In the genomic region with DNA sequence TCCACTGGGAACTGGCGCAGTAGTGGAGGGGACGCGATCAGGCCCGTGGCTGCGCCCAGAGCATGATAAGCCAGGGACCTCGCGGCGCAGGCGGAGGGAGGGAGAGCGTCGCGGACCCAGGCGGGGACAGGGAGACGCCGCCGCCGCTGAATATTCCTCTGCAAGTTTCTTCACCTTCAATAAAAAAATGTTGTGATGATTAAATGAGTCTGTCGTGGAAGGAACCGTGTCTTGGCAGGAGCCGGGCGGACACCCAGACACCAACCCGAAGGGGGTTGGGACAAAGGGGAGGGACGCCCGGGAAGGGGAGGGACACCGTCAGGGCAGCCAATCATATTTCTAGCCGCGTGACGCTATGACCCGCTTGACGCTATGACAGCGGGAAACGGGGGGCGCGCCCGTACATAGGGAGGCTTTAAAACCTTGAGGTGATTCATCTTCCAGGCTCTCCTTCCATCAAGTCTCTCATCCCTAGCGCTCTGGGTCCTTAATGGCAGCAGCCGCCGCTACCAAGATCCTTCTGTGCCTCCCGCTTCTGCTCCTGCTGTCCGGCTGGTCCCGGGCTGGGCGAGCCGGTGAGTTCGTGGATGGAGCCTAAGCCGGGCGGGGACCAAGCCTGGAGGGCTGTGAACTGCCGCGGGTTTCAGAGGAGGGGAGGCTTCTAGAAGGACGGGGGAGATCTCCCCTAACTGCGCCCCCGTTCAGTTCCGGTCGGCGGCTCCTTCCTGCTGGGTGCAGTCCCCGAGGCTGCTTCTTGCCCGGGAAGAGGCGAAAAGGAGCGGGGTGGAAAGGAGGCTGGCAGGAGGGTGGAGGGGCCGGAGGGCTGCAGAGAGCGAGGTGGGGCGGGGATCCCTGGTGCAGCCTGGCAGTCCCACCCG, we compare ENCODE assay signal across 8 cellular contexts. TPM values are rescaled to one million over a fixed set of nuclear protein-coding genes. Genes with fewer than 3 reads are reported as not detected.
DNase-seq lines count a peak whose midpoint lies in the region; ATAC-seq lines count a peak whose summit lies in the region.

A gene with protein sequence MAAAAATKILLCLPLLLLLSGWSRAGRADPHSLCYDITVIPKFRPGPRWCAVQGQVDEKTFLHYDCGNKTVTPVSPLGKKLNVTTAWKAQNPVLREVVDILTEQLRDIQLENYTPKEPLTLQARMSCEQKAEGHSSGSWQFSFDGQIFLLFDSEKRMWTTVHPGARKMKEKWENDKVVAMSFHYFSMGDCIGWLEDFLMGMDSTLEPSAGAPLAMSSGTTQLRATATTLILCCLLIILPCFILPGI (plus strand): TSS at position 432 of the 878 bp plus-strand sequence. CDS start 59 bp downstream, at position 491.

- DNase-seq in GM03348 (ENCODE audit: low spot score) (peak; percentile 98), MG63 (peak; percentile 94), SK-MEL-5 (ENCODE audit: low read depth, low spot score) (peak; percentile 63), foreskin melanocyte (peak; percentile 68)
- peak; percentile 48 to 80 (median 62) for DNase-seq in activated naive CD4-positive, alpha-beta T cell (lab: John Stamatoyannopoulos, UW)

- H3K4me3 Mint-ChIP-seq in stimulated activated naive CD8-positive, alpha-beta T cell treated with anti-CD3 and anti-CD28 coated beads, Interleukin-15, Interleukin-2, amounts not matched to agents 100 ng/mL and 50 ng/mL, for 24 hours = peak within 1 kb of the TSS; percentile 88

- peaks cover 57% of the 10 kb centered on the region for H3K27me3 Mint-ChIP-seq in stimulated activated naive CD8-positive, alpha-beta T cell treated with anti-CD3 and anti-CD28 coated beads, Interleukin-15, Interleukin-2, amounts not matched to agents 100 ng/mL and 50 ng/mL, for 24 hours

- no peaks in the 10 kb centered on the region for H3K36me3 Mint-ChIP-seq in stimulated activated naive CD8-positive, alpha-beta T cell treated with anti-CD3 and anti-CD28 coated beads, Interleukin-15, Interleukin-2, amounts not matched to agents 100 ng/mL and 50 ng/mL, for 24 hours (ENCODE audit: low read depth)

- H3K27me3 ChIP-seq in MG63 (peaks cover 7% of the 10 kb centered on the region; the same call in 1 of the 2 replicates), neuron (ENCODE audit: insufficient read depth, low read length) (peaks cover 60% of the 10 kb centered on the region)

- ATAC-seq in HG02981 (IDR thresholded peaks at IDR 0.05; ENCODE audit: unreplicated experiment) = no peak

- no peaks in the 10 kb centered on the region for H3K36me3 ChIP-seq in MG63
- H3K36me3 ChIP-seq in neuron (ENCODE audit: insufficient read depth, low read length) = no peaks in the 10 kb centered on the region

- H3K4me1 Mint-ChIP-seq in stimulated activated naive CD8-positive, alpha-beta T cell treated with anti-CD3 and anti-CD28 coated beads, Interleukin-15, Interleukin-2, amounts not matched to agents 100 ng/mL and 50 ng/mL, for 24 hours (ENCODE audit: low read depth) = peaks cover 40% of the 10 kb centered on the region

- no peaks in the 10 kb centered on the region for H3K9me3 Mint-ChIP-seq in stimulated activated naive CD8-positive, alpha-beta T cell treated with anti-CD3 and anti-CD28 coated beads, Interleukin-15, Interleukin-2, amounts not matched to agents 100 ng/mL and 50 ng/mL, for 24 hours

- H3K4me3 ChIP-seq in MG63 = peak within 1 kb of the TSS; percentile 66
- H3K4me3 ChIP-seq in neuron (ENCODE audit: low read length) = peak within 1 kb of the TSS; percentile 62

- no peak within 1 kb of the TSS for H3K27ac Mint-ChIP-seq in stimulated activated naive CD8-positive, alpha-beta T cell treated with anti-CD3 and anti-CD28 coated beads, Interleukin-15, Interleukin-2, amounts not matched to agents 100 ng/mL and 50 ng/mL, for 24 hours

- H3K4me1 ChIP-seq in neuron (ENCODE audit: insufficient read depth, low read length) = peaks cover 13% of the 10 kb centered on the region

- in situ Hi-C loops in SK-MEL-5 (cut with HindIII; ENCODE audit: low pct_unique_long_range_greater_than_20kb, low sequenced_read_pairs) = no loop called here

- peak within 1 kb of the TSS; percentile 94 for H2AFZ ChIP-seq in neuron (ENCODE audit: low read depth, low read length)

- H3K9me3 ChIP-seq in MG63 (no peaks in the 10 kb centered on the region), neuron (ENCODE audit: low read length) (peaks cover 3% of the 10 kb centered on the region)

RNA-seq across cellular contexts. Expression of the gene that starts here (rescaled TPM):
- 2.2 and 7.4 TPM in 2 replicates for total RNA-seq in MG63 (2014; rRNA removed; shearing (Covaris generic); ENCODE audit: low replicate concordance)
- total RNA-seq in SK-MEL-5 (2014; rRNA removed; shearing (Covaris generic)) = 0.37 and 0.61 TPM in 2 replicates
- 1.2 TPM in 2 replicates for polyA plus RNA-seq in SK-MEL-5 (2015; cell fraction: cytosol; rRNA removed)
- polyA plus RNA-seq in SK-MEL-5 (2015; cell fraction: nucleus; rRNA removed) = not detected in 2 replicates
